19 cellular contexts compared by ENCODE assay signal in the genomic region with DNA sequence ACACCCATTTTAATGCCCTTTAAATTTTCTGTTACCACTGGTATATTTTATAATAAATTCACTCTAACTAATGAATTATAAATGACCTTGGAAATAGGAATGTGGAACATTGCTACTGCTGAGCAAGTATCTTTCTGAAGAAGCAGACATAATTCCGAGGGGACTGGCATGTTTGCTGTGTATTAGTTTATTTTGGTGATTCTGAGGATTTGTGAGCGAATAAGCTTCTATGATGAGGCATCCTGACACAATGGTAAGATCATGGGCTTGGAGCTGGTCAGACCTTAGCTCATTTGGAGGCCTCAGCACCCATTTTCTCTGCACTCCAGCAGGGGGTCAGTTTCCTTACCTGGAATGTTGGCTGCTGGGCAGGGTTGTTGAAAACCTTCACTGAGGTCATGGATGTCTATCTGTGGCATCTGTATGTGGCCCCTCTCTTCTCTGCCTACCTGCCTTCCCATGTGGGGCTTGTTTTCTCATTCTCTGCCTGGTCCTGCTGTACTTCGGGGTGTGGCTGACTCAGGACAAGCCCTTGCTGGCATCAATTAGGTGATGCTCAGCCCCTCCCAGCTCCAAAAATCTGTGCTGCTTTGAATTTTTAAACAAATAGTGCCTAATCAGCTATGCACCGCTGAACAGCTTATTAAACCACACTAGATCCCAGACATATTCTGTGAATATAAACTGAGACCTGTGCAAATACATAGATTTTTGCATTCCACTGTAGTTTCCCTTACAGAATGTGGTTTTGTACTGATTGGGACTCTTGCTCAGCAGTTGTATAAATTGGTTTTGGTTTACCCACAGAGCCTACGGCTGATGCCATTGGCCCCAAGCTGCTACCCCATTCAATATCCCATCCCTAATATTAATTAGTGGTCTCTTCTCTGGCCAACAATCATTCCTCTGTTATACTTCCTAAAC. TPM values are rescaled to one million over a fixed set of nuclear protein-coding genes. Genes with fewer than 3 reads are reported as not detected.
DNase-seq lines count a peak whose midpoint lies in the region; ATAC-seq and TF ChIP-seq lines count a peak whose summit lies in the region.
"Had no signal": no experiment of that assay in that cellular context is flagged by ENCODE, and none has a peak within 500 bp of the region (broad histone marks: within the 10 kb centered on the region; RNA-seq: fewer than 3 reads in every experiment).

No MANE protein-coding gene starts in this region.

- H3K4me1 Mint-ChIP-seq in central memory CD8-positive, alpha-beta T cell = peaks cover 82% of the 10 kb centered on the region
- peaks cover 46 to 78% of the 10 kb centered on the region in 2 donors for H3K4me1 Mint-ChIP-seq in stimulated activated naive B cell treated with anti-CD40 and anti-IgM and Interleukin-4, amounts not matched to agents 10 μg/mL and 1 μg/mL and 100 μg/mL, for 72 hours

- H3K27me3 ChIP-seq in cardiac muscle cell = no peaks in the 10 kb centered on the region
- no peaks in the 10 kb centered on the region for H3K27me3 ChIP-seq in heart right ventricle
- no peaks in the 10 kb centered on the region for H3K27me3 ChIP-seq in esophagus muscularis mucosa
- H3K27me3 ChIP-seq: esophagus squamous epithelium, left lung, Peyer's patch, suprapubic skin had no signal

- H3K36me3 Mint-ChIP-seq in central memory CD8-positive, alpha-beta T cell (ENCODE audit: insufficient read depth) = peaks cover 9% of the 10 kb centered on the region
- H3K36me3 Mint-ChIP-seq in stimulated activated naive B cell treated with anti-CD40 and anti-IgM and Interleukin-4, amounts not matched to agents 10 μg/mL and 1 μg/mL and 100 μg/mL, for 72 hours = peaks cover 12 to 26% of the 10 kb centered on the region in 2 donors

- H3K36me3 ChIP-seq in cardiac muscle cell (no peaks in the 10 kb centered on the region), heart right ventricle (peaks cover 0 to 13% (median 0%) of the 10 kb centered on the region in 9 donors), esophagus muscularis mucosa (no peaks in the 10 kb centered on the region)
- H3K36me3 ChIP-seq: left lung, Peyer's patch, suprapubic skin had no signal

- WGBS in heart right ventricle, 2 donors = 78 to 83% methylated on average over 5 of the region's 5 CpGs
- 85% methylated on average over 5 of the region's 5 CpGs for WGBS in esophagus muscularis mucosa

- no peak for TF ChIP-seq POLR2A in esophagus muscularis mucosa (IDR thresholded peaks at IDR 0.05; ENCODE audit: low read depth)

- no peak for TF ChIP-seq EP300 in esophagus muscularis mucosa (IDR thresholded peaks at IDR 0.05)

- H3K27ac ChIP-seq in cardiac muscle cell (peak overlapping the region; percentile 57), heart right ventricle (peak overlapping the region in 5 of 10 donors; percentile 10 to 39 (median 24)), esophagus muscularis mucosa (replicated peaks in 1 of 4) (no peak overlapping the region)
- H3K27ac ChIP-seq: esophagus squamous epithelium, left lung, Peyer's patch, suprapubic skin, VCaP had no signal

- DNase-seq in cardiac muscle cell (ENCODE audit: low read depth in 1 of 2, low spot score in 1 of 2) = no peak
- DNase-seq in heart right ventricle = no peak
- DNase-seq in M059J (ENCODE audit: low read depth) = peak; percentile 49
- DNase-seq in central memory CD8-positive, alpha-beta T cell (ENCODE audit: low spot score in 2 of 2) = no peak
- no peak for DNase-seq in stimulated activated naive B cell treated with anti-CD40 and anti-IgM and Interleukin-4, amounts not matched to agents 10 μg/mL and 1 μg/mL and 100 μg/mL, for 72 hours
- no peak for DNase-seq in activated CD4-positive, CD25-positive, alpha-beta regulatory T cell treated with anti-CD3 and anti-CD28 coated beads, Interleukin-2, amount 50 U/mL, for 72 hours
- DNase-seq in esophagus muscularis mucosa (ENCODE audit: extremely low spot score) = no peak
- DNase-seq: ACHN; activated CD8-positive, alpha-beta memory T cell treated with anti-CD3 and anti-CD28 coated beads, Interleukin-2, amount 10 ng/mL, durations not matched to agents 7 days and 5 days; activated gamma-delta T cell; aorta; Calu3; esophagus squamous epithelium; left lung; NCI-H1436 treated with DMSO at 0.1 percent for 48 hours; Peyer's patch had no signal

- no peak overlapping the region for H3K27ac Mint-ChIP-seq in central memory CD8-positive, alpha-beta T cell (ENCODE audit: low read depth)
- peak overlapping the region; percentile 7 for H3K27ac Mint-ChIP-seq in stimulated activated naive B cell treated with anti-CD40 and anti-IgM and Interleukin-4, amounts not matched to agents 10 μg/mL and 1 μg/mL and 100 μg/mL, for 72 hours
- H3K27ac Mint-ChIP-seq: activated CD8-positive, alpha-beta memory T cell treated with anti-CD3 and anti-CD28 coated beads, Interleukin-2, amount 10 ng/mL, durations not matched to agents 7 days and 5 days had no signal

- H3K4me3 ChIP-seq in cardiac muscle cell (no peak overlapping the region), heart right ventricle (no peak overlapping the region), esophagus muscularis mucosa (no peak overlapping the region)
- H3K4me3 ChIP-seq: esophagus squamous epithelium, left lung, Peyer's patch, suprapubic skin had no signal

- H3K4me1 ChIP-seq in cardiac muscle cell (ENCODE audit: low read depth) = peaks cover 59% of the 10 kb centered on the region
- H3K4me1 ChIP-seq in heart right ventricle = peaks cover 9 to 100% (median 87%) of the 10 kb centered on the region in 9 donors
- peaks cover 85 to 99% (median 96%) of the 10 kb centered on the region in 4 donors for H3K4me1 ChIP-seq in esophagus muscularis mucosa

- intact Hi-C loops in heart right ventricle (cut with DNase I) (loop anchor here in 4 of 10 donors (5.0 to 10.0 kb wide), 4 partner anchors 59 to 397 kb away; no protein-coding TSS in a partner anchor), esophagus muscularis mucosa (cut with DNase I) (loop anchor here (10.0 kb wide), 1 partner anchor 167 kb away; no protein-coding TSS in a partner anchor)

- H3K27me3 Mint-ChIP-seq in central memory CD8-positive, alpha-beta T cell = no peaks in the 10 kb centered on the region
- no peaks in the 10 kb centered on the region for H3K27me3 Mint-ChIP-seq in stimulated activated naive B cell treated with anti-CD40 and anti-IgM and Interleukin-4, amounts not matched to agents 10 μg/mL and 1 μg/mL and 100 μg/mL, for 72 hours
- H3K27me3 Mint-ChIP-seq: activated CD8-positive, alpha-beta memory T cell treated with anti-CD3 and anti-CD28 coated beads, Interleukin-2, amount 10 ng/mL, durations not matched to agents 7 days and 5 days had no signal

- H3K4me3 Mint-ChIP-seq in central memory CD8-positive, alpha-beta T cell = peak overlapping the region; percentile 33
- peak overlapping the region in 1 of 2 donors; percentile 32 for H3K4me3 Mint-ChIP-seq in stimulated activated naive B cell treated with anti-CD40 and anti-IgM and Interleukin-4, amounts not matched to agents 10 μg/mL and 1 μg/mL and 100 μg/mL, for 72 hours
- H3K4me3 Mint-ChIP-seq: activated CD8-positive, alpha-beta memory T cell treated with anti-CD3 and anti-CD28 coated beads, Interleukin-2, amount 10 ng/mL, durations not matched to agents 7 days and 5 days had no signal

- H3K9me3 Mint-ChIP-seq in central memory CD8-positive, alpha-beta T cell = no peaks in the 10 kb centered on the region
- no peaks in the 10 kb centered on the region for H3K9me3 Mint-ChIP-seq in stimulated activated naive B cell treated with anti-CD40 and anti-IgM and Interleukin-4, amounts not matched to agents 10 μg/mL and 1 μg/mL and 100 μg/mL, for 72 hours

- ATAC-seq in heart right ventricle = no peak
- no peak for ATAC-seq in central memory CD8-positive, alpha-beta T cell (replicated peaks; ENCODE audit: extremely low read depth, poor library complexity, severe bottlenecking)
- no peak for ATAC-seq in stimulated activated naive B cell treated with anti-CD40 and anti-IgM and Interleukin-4, amounts not matched to agents 10 μg/mL and 1 μg/mL and 100 μg/mL, for 72 hours (replicated peaks)
- ATAC-seq in GM21529 (IDR thresholded peaks at IDR 0.05; ENCODE audit: unreplicated experiment) = no peak
- ATAC-seq: activated CD8-positive, alpha-beta memory T cell treated with anti-CD3 and anti-CD28 coated beads, Interleukin-2, amount 10 ng/mL, durations not matched to agents 7 days and 5 days; left lung had no signal

- no peak for TF ChIP-seq CTCF in cardiac muscle cell (IDR thresholded peaks at IDR 0.05; ENCODE audit: low read depth, low read length)
- TF ChIP-seq CTCF in heart right ventricle (IDR thresholded peaks at IDR 0.05) = no peak
- no peak for TF ChIP-seq CTCF in esophagus muscularis mucosa (IDR thresholded peaks at IDR 0.05)

- H3K9me3 ChIP-seq in cardiac muscle cell (ENCODE audit: low read depth) = no peaks in the 10 kb centered on the region
- no peaks in the 10 kb centered on the region for H3K9me3 ChIP-seq in heart right ventricle
- no peaks in the 10 kb centered on the region for H3K9me3 ChIP-seq in esophagus muscularis mucosa
- H3K9me3 ChIP-seq: esophagus squamous epithelium, left lung, Peyer's patch, suprapubic skin had no signal

RNA-seq across cellular contexts. Expression of a gene that starts 10.7 kb away (rescaled TPM):
- 33.7 and 72.7 TPM in 2 replicates for total RNA-seq in cardiac muscle cell
- polyA plus RNA-seq in cardiac muscle cell = 41.9 and 59.8 TPM in 2 replicates
- 10 to 100 TPM; 39.0 to 63.2 (median 53.0) TPM for total RNA-seq in heart right ventricle
- polyA plus RNA-seq in heart right ventricle = 10 to 100 TPM; 11.2 to 14.5 TPM
- total RNA-seq in M059J (2014; rRNA removed; shearing (Covaris generic)) = 8.3 and 18.2 TPM in 2 replicates
- total RNA-seq in esophagus muscularis mucosa = 10 to 100 TPM; 55.0 to 87.2 (median 72.7) TPM
